ENCODE assay signal across 8 cellular contexts in the genomic region with DNA sequence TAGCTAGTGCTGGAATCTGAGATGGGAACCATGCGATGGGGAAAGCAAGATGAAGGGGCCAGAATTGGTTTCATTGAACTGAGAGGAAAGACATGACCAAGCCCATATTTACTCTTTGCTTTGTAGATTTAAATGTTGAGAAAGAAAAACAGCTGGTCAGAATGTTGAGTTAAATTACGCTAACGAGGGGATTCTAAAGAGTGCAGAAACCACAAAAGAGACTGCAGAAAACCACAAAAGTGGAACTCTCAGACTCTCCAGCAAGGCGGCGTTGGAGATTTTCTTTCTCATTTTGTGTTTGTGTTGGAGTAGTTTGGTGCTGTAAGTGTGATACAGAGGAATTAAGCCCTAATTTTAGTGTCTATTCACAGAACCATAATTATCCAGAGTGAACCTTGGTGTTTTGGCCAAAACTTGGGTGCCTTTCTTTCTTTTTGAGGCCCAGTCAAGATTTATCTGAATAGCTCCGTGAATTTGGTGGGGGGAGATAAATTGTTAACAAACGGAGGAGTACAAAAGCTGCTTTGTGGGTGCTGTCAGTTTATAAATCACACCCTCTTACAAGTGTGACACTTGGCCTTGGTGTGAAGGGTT. TPM values are rescaled to one million over a fixed set of nuclear protein-coding genes. Genes with fewer than 3 reads are reported as not detected.
A peak's percentile ranks its signal among the peaks of the same experiment; 100 is the strongest.
DNase-seq lines count a peak whose midpoint lies in the region; ATAC-seq and TF ChIP-seq lines count a peak whose summit lies in the region.

No MANE protein-coding gene starts in this region.

- peaks cover 52% of the 10 kb centered on the region for H3K4me1 Mint-ChIP-seq in progenitor cell of endocrine pancreas (ENCODE audit: low read depth)

- H3K4me3 Mint-ChIP-seq in progenitor cell of endocrine pancreas (ENCODE audit: low read depth): peak overlapping the region; percentile 12

- H3K27ac Mint-ChIP-seq in progenitor cell of endocrine pancreas: peak overlapping the region; percentile 96

- no peak for ATAC-seq in GM21619 (IDR thresholded peaks at IDR 0.05; ENCODE audit: unreplicated experiment)

- no peaks in the 10 kb centered on the region for H3K27me3 Mint-ChIP-seq in progenitor cell of endocrine pancreas

- H3K4me1 ChIP-seq in duodenal mucosa (ENCODE audit: control insufficient read depth in 1 of 2, insufficient read depth in 2 of 2, low read length in 2 of 2): peaks cover 25 to 28% of the 10 kb centered on the region in 2 donors

- H3K36me3 ChIP-seq in duodenal mucosa (ENCODE audit: control insufficient read depth in 1 of 2, insufficient read depth in 2 of 2, low read length in 2 of 2): peaks cover 12 to 38% of the 10 kb centered on the region in 2 donors
- peaks cover 89% of the 10 kb centered on the region for H3K36me3 ChIP-seq in MG63

- no peaks in the 10 kb centered on the region for H3K9me3 Mint-ChIP-seq in progenitor cell of endocrine pancreas (ENCODE audit: low read depth)

- peak overlapping the region in 1 of 2 donors; percentile 2 for H3K9ac ChIP-seq in duodenal mucosa (ENCODE audit: low read depth in 1 of 2, low read length in 2 of 2)

- DNase-seq in GM12865 (ENCODE audit: low read depth) (peak; percentile 46), NOMO-1 treated with dmso at 0.1 percent for 144 hours (lab: John Stamatoyannopoulos, UW; ENCODE audit: unreplicated experiment) (peak; percentile 68), progenitor cell of endocrine pancreas (ENCODE audit: low spot score, unreplicated experiment) (no peak), MG63 (no peak), kidney tubule cell (ENCODE audit: low spot score) (no peak), glomerular visceral epithelial cell (ENCODE audit: extremely low spot score) (no peak)

- H3K9me3 ChIP-seq in duodenal mucosa (ENCODE audit: control insufficient read depth in 1 of 2, low read length in 2 of 2): no peaks in the 10 kb centered on the region
- no peaks in the 10 kb centered on the region for H3K9me3 ChIP-seq in MG63

- H3K4me3 ChIP-seq in GM12865 (ENCODE audit: low read depth, low read length) (no peak overlapping the region), duodenal mucosa (ENCODE audit: low read depth in 1 of 2, low read length in 2 of 2) (peak overlapping the region in 1 of 2 donors; percentile 31), MG63 (no peak overlapping the region)

- peaks cover 33% of the 10 kb centered on the region for H3K36me3 Mint-ChIP-seq in progenitor cell of endocrine pancreas (ENCODE audit: insufficient read depth)

- no peak for TF ChIP-seq CTCF in GM12865 (IDR thresholded peaks at IDR 0.05; ENCODE audit: insufficient read depth, low read depth, low read length, missing control alignments)
- TF ChIP-seq CTCF in progenitor cell of endocrine pancreas (IDR thresholded peaks at IDR 0.05; ENCODE audit: unreplicated experiment): no peak

- no peaks in the 10 kb centered on the region for H3K27me3 ChIP-seq in duodenal mucosa (ENCODE audit: control insufficient read depth in 1 of 2, insufficient read depth in 2 of 2, low read length in 2 of 2)
- H3K27me3 ChIP-seq in MG63: no peaks in the 10 kb centered on the region

- H3K27ac ChIP-seq in duodenal mucosa (ENCODE audit: low read depth, low read length): peak overlapping the region; percentile 34

RNA-seq across cellular contexts. Expression of a gene that starts 26.3 kb away (rescaled TPM):
- total RNA-seq in progenitor cell of endocrine pancreas: 172 and 173 TPM in 2 replicates
- 389 and 411 TPM in 2 replicates for total RNA-seq in MG63 (2014; rRNA removed; shearing (Covaris generic); ENCODE audit: low replicate concordance)

RNA-seq across cellular contexts. Expression of a gene that starts 43.4 kb away (rescaled TPM):
- 90.6 and 94.7 TPM in 2 replicates for total RNA-seq in progenitor cell of endocrine pancreas
- 8.2 and 25.2 TPM in 2 replicates for total RNA-seq in MG63 (2014; rRNA removed; shearing (Covaris generic); ENCODE audit: low replicate concordance)

Comparison
In these comparisons a context has a peak if more than half of its experiments do, and no peak if none do; other contexts are left out.
1. DNase-seq: peak in GM12865 (single experiment) and NOMO-1 treated with dmso at 0.1 percent for 144 hours (single experiment); none in progenitor cell of endocrine pancreas (single experiment), MG63 (single experiment), kidney tubule cell (single experiment) and glomerular visceral epithelial cell (single experiment).